8 cellular contexts compared by ENCODE assay signal in the genomic region with DNA sequence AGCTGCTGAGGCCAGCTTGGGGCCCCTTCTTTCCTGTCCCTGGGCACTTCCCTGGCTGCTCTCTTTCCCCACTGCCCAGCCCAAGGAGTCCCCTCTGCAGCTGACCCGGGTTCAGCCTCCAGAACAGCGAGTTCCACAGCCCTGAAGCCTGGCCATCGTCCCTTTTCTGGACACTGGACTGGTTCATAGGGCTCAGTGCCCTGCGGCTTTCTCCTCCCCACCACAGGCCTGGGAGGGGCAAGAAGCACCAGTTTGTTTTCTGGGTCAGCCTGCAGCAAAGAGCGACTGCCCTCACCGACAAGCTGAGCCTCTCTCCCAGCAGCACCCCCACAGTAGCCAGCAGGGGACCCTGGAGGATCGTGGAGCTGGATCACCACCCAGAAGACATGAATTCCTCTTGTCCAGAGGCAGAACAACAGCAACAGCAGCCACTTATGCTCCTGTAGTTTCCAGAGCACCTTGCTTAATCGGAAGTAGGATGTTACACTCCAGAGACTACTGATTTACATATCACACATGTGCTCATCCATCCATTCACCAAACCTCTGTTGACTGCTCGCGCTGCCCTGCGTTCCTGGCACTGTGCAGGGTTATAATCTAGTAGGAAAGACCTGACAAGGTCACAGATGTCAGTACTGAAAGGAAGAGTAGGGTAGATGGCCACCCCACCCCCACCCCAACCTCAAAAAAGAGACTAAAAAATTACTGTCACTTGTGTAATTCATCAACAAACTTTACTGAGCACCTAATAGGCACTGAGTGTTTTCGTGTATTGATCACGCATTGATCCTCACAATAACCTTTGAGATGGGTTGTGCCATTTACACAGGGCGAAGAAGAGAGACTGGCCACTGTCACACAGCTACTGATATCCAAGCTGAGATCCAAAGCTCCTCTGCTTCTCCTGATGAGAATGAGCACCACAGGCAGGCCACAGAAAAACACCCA. TPM values are rescaled to one million over a fixed set of nuclear protein-coding genes. Genes with fewer than 3 reads are reported as not detected.
A peak's percentile ranks its signal among the peaks of the same experiment; 100 is the strongest.
DNase-seq lines count a peak whose midpoint lies in the region; ATAC-seq and TF ChIP-seq lines count a peak whose summit lies in the region.

No MANE protein-coding gene starts in this region.

- peaks cover 10% of the 10 kb centered on the region for H3K4me1 ChIP-seq in ovary (ENCODE audit: insufficient read depth)

- intact Hi-C loops in ovary (cut with DNase I), result loop anchor here in 1 of 4 donors (1.0 kb wide), 1 partner anchor 78 kb away; no protein-coding TSS in a partner anchor

- peak; percentile 76 for DNase-seq in activated CD8-positive, alpha-beta memory T cell treated with anti-CD3 and anti-CD28 coated beads for 24 hours
- DNase-seq in activated CD8-positive, alpha-beta memory T cell treated with anti-CD3 and anti-CD28 coated beads, Interleukin-2, amount 50 U/mL, for 4 hours, result no peak
- DNase-seq in germinal center (ENCODE audit: low spot score) (peak; percentile 83), ovary (peak in 4 of 5 donors; percentile 50 to 76 (median 66)), NCI-H146 (lab: John Stamatoyannopoulos, UW) (no peak)

- H3K9me3 ChIP-seq in ovary, result no peaks in the 10 kb centered on the region

- ATAC-seq in HG03095 (IDR thresholded peaks at IDR 0.05; ENCODE audit: unreplicated experiment) (peak; percentile 38), HG03460 (IDR thresholded peaks at IDR 0.05; ENCODE audit: unreplicated experiment) (no peak)

- H3K27me3 ChIP-seq in ovary, result no peaks in the 10 kb centered on the region

- no peak for TF ChIP-seq POLR2A in ovary (IDR thresholded peaks at IDR 0.05)

- H3K27ac ChIP-seq in VCaP (peak overlapping the region; percentile 88), ovary (peak overlapping the region; percentile 32 to 87)

- TF ChIP-seq EP300 in ovary (IDR thresholded peaks at IDR 0.05), result peak; percentile 0

- no peaks in the 10 kb centered on the region for H3K36me3 ChIP-seq in ovary

- TF ChIP-seq CTCF in VCaP (conservative IDR thresholded peaks at IDR 0.05) (no peak), ovary (IDR thresholded peaks at IDR 0.05) (no peak)

- 42 to 47% (median 47%) methylated on average over 14 of the region's 14 CpGs for WGBS in ovary, 3 donors

- H3K4me3 ChIP-seq in ovary, result no peak overlapping the region

RNA-seq across cellular contexts. Expression of a gene that starts 13.0 kb away (rescaled TPM):
- under 1 TPM in 1 of 7 donors, not detected in 6; 0.05 TPM for total RNA-seq in ovary
- polyA plus RNA-seq in ovary, result under 1 TPM in 1 of 2 donors, not detected in 1; 0.17 TPM

RNA-seq across cellular contexts. Expression of a gene that starts 55.1 kb away (rescaled TPM):
- total RNA-seq in ovary, result 100 to 1,000 TPM in 1 of 7 donors, 10 to 100 TPM in 6; 12.9 to 145 (median 79.9) TPM
- polyA plus RNA-seq in ovary, result 10 to 100 TPM in 1 of 2 donors, 1 to 10 TPM in 1; 5.5 to 31.2 TPM

Comparison
In these comparisons a context has a peak if more than half of its experiments do, and no peak if none do; other contexts are left out.
1. DNase-seq: peak in activated CD8-positive, alpha-beta memory T cell treated with anti-CD3 and anti-CD28 coated beads for 24 hours (single experiment), germinal center (single experiment) and ovary (4 of 5); none in activated CD8-positive, alpha-beta memory T cell treated with anti-CD3 and anti-CD28 coated beads, Interleukin-2, amount 50 U/mL, for 4 hours (single experiment) and NCI-H146 (single experiment).